Comparison of ENCODE assay signal across 19 cellular contexts in genomic region chr20:50416930-50417329, GRCh38.
DNase-seq lines count a peak whose midpoint lies in the region; ATAC-seq, FAIRE-seq and TF ChIP-seq lines count a peak whose summit lies in the region.
"Had no signal": no experiment of that assay in that cellular context is flagged by ENCODE, and none has a peak within 500 bp of the region (broad histone marks: within the 10 kb centered on the region; RNA-seq: fewer than 3 reads in every experiment).

No MANE protein-coding gene starts in this region.

- H3K9me2 ChIP-seq in MM.1S (replicated peaks; ENCODE audit: insufficient read depth, low read length) = no peaks in the 10 kb centered on the region

- no peak for TF ChIP-seq POLR2A in HepG2 (IDR thresholded peaks at IDR 0.05; ENCODE audit: insufficient read depth in 1 of 2, low read depth in 2 of 2, low read length in 2 of 2)

- TF ChIP-seq RAD21 in HepG2 (CRISPR knock-in tag; IDR thresholded peaks at IDR 0.05) = no peak

- H3K27me3 Mint-ChIP-seq in neural progenitor cell (ENCODE audit: insufficient read depth, low read depth) = peaks cover 18% of the 10 kb centered on the region

- H3K9ac ChIP-seq in HepG2 (ENCODE audit: insufficient read depth, low read depth, low read length) = no peak overlapping the region
- peak overlapping the region; percentile 30 to 85 (median 65) for H3K9ac ChIP-seq in skeletal muscle tissue (ENCODE audit: low read depth in 1 of 3, low read length in 3 of 3)
- H3K9ac ChIP-seq in neural progenitor cell = no peak overlapping the region
- H3K9ac ChIP-seq in MM.1S (ENCODE audit: low read length) = no peak overlapping the region

- H3K36me3 Mint-ChIP-seq in neural progenitor cell = no peaks in the 10 kb centered on the region
- H3K36me3 Mint-ChIP-seq: activated naive CD8-positive, alpha-beta T cell had no signal

- BruUV-seq in HepG2 (replicated peaks; lab: Mats Ljungman, UMichigan) = no TSS peak

- H3K4me2 ChIP-seq in HepG2 (ENCODE audit: low read depth, low read length) = no peak overlapping the region
- no peak overlapping the region for H3K4me2 ChIP-seq in neural progenitor cell
- H3K4me2 ChIP-seq in MM.1S (ENCODE audit: low read depth, low read length) = no peak overlapping the region

- peaks cover 13% of the 10 kb centered on the region for H3K9me3 Mint-ChIP-seq in neural progenitor cell

- peaks cover 5% of the 10 kb centered on the region for H3K4me1 Mint-ChIP-seq in neural progenitor cell

- H3K4me1 ChIP-seq in HepG2 (ENCODE audit: insufficient read depth, low read length) (peaks cover 86% of the 10 kb centered on the region), skeletal muscle tissue (ENCODE audit: control insufficient read depth in 3 of 3, insufficient read depth in 3 of 3, low read length in 3 of 3) (peaks cover 34 to 42% (median 37%) of the 10 kb centered on the region in 3 donors), neural progenitor cell (peaks cover 15% of the 10 kb centered on the region), MM.1S (ENCODE audit: low read length) (no peaks in the 10 kb centered on the region)
- H3K4me1 ChIP-seq: HAP-1 had no signal

- no peak for FAIRE-seq in HepG2 (lab: Jason Lieb, UNC)
- FAIRE-seq: RCC 7860 had no signal

- H3F3A ChIP-seq in neural progenitor cell (ENCODE audit: low read depth) = peaks cover 3% of the 10 kb centered on the region
- no peaks in the 10 kb centered on the region for H3F3A ChIP-seq in MM.1S (ENCODE audit: insufficient read depth, low read length)

- DNase-seq in HepG2 (ENCODE audit: low spot score) (no peak), neural progenitor cell (ENCODE audit: low spot score) (no peak), MM.1S (no peak), amniotic stem cell (lab: John Stamatoyannopoulos, UW) (no peak)
- DNase-seq: Calu3; cortex of kidney; KBM-7; NCI-H1436 treated with DMSO at 0.1 percent for 48 hours; NCI-H526; stimulated activated CD4-positive, alpha-beta T cell treated with anti-CD3 and anti-CD28 coated beads, Interleukin-4, amount 100 ng/mL, for 1 hour; T-helper 17 cell had no signal

- H3K9me3 ChIP-seq in HepG2 (ENCODE audit: low read length) = no peaks in the 10 kb centered on the region
- no peaks in the 10 kb centered on the region for H3K9me3 ChIP-seq in skeletal muscle tissue (ENCODE audit: control insufficient read depth in 3 of 3, low read length in 3 of 3)
- no peaks in the 10 kb centered on the region for H3K9me3 ChIP-seq in neural progenitor cell (ENCODE audit: low read depth)
- H3K9me3 ChIP-seq in MM.1S (replicated peaks; ENCODE audit: insufficient read depth, low read length) = no peaks in the 10 kb centered on the region

- no peaks in the 10 kb centered on the region for H3K79me2 ChIP-seq in HepG2 (ENCODE audit: insufficient read depth, low read length)
- H3K79me2 ChIP-seq in neural progenitor cell (ENCODE audit: low read depth) = no peaks in the 10 kb centered on the region
- H3K79me2 ChIP-seq in MM.1S (ENCODE audit: low read length) = no peaks in the 10 kb centered on the region

- H3K4me3 Mint-ChIP-seq in neural progenitor cell = no peak overlapping the region
- H3K4me3 Mint-ChIP-seq: activated naive CD8-positive, alpha-beta T cell; mesothelial cell of epicardium; T-helper 17 cell had no signal

- no peaks in the 10 kb centered on the region for H4K20me1 ChIP-seq in HepG2 (ENCODE audit: insufficient read depth, low read length)
- no peaks in the 10 kb centered on the region for H4K20me1 ChIP-seq in neural progenitor cell (ENCODE audit: low read depth)
- no peaks in the 10 kb centered on the region for H4K20me1 ChIP-seq in MM.1S (ENCODE audit: insufficient read depth, low read length)

- WGBS in HepG2 (ENCODE audit: low lambda C conversion rate) = 89% methylated on average over 7 of the region's 7 CpGs

- TF ChIP-seq EP300 in HepG2 (IDR thresholded peaks at IDR 0.05; ENCODE audit: low read depth in 2 of 2, low read length in 2 of 2) = no peak
- no peak for TF ChIP-seq EP300 in HepG2 (CRISPR knock-in tag; IDR thresholded peaks at IDR 0.05; ENCODE audit: borderline replicate concordance)

- TF ChIP-seq CTCF in C4-2B (conservative IDR thresholded peaks at IDR 0.05) (no peak), HepG2 (CRISPR knock-in tag; IDR thresholded peaks at IDR 0.05) (no peak), neural progenitor cell (IDR thresholded peaks at IDR 0.05) (no peak), MM.1S (IDR thresholded peaks at IDR 0.05; ENCODE audit: low read length) (no peak)

- H3K36me3 ChIP-seq in HepG2 (replicated peaks in 1 of 2; ENCODE audit: control insufficient read depth in 1 of 2, insufficient read depth in 2 of 2, low read length in 2 of 2) = no peaks in the 10 kb centered on the region
- H3K36me3 ChIP-seq in skeletal muscle tissue (ENCODE audit: control insufficient read depth in 3 of 3, insufficient read depth in 3 of 3, low read length in 3 of 3) = no peaks in the 10 kb centered on the region
- H3K36me3 ChIP-seq in neural progenitor cell = no peaks in the 10 kb centered on the region
- H3K36me3 ChIP-seq in MM.1S (replicated peaks; ENCODE audit: insufficient read depth, low read length) = no peaks in the 10 kb centered on the region
- H3K36me3 ChIP-seq: HAP-1 had no signal

- POLR2A ChIA-PET in HepG2 (lab: Yijun Ruan, JAX) = interaction anchor here (1.0 to 5.9 kb wide), 6 partner anchors 8 to 96 kb away, joined by 3 to 53 read pairs (median 10); no protein-coding TSS in a partner anchor

- no peaks in the 10 kb centered on the region for H3K27me3 ChIP-seq in HepG2 (ENCODE audit: control insufficient read depth in 1 of 2, insufficient read depth in 2 of 2, low read length in 2 of 2)
- H3K27me3 ChIP-seq in skeletal muscle tissue (ENCODE audit: control insufficient read depth in 3 of 3, insufficient read depth in 3 of 3, low read length in 3 of 3) = no peaks in the 10 kb centered on the region
- no peaks in the 10 kb centered on the region for H3K27me3 ChIP-seq in neural progenitor cell
- H3K27me3 ChIP-seq in MM.1S (replicated peaks; ENCODE audit: insufficient read depth, low read length) = peaks cover 77% of the 10 kb centered on the region

- intact Hi-C loops in HepG2 (cut with micrococcal nuclease; ENCODE audit: unreplicated experiment) = no loop called here

- H3K4me3 ChIP-seq in HepG2 (replicated peaks in 1 of 3; ENCODE audit: insufficient read depth in 1 of 3, low read depth in 2 of 3, low read length in 3 of 3) (no peak overlapping the region), skeletal muscle tissue (ENCODE audit: low read length in 3 of 3) (no peak overlapping the region), neural progenitor cell (no peak overlapping the region), MM.1S (ENCODE audit: low read length) (no peak overlapping the region)
- H3K4me3 ChIP-seq: HAP-1 had no signal

- H3K27ac ChIP-seq in C4-2B (peak overlapping the region; percentile 93), angular gyrus (ENCODE audit: low read depth, low read length) (peak overlapping the region; percentile 93), HepG2 (ENCODE audit: extremely low read length, insufficient read depth, low read length) (no peak overlapping the region), skeletal muscle tissue (ENCODE audit: low read depth, low read length) (peak overlapping the region; percentile 94), neural progenitor cell (no peak overlapping the region), MM.1S (ENCODE audit: low read length) (no peak overlapping the region)

- ATAC-seq in HepG2 (no peak), GM18909 (IDR thresholded peaks at IDR 0.05; ENCODE audit: poor library complexity, unreplicated experiment) (no peak)
- ATAC-seq: T-helper 17 cell had no signal

- H2AFZ ChIP-seq in HepG2 (ENCODE audit: low read length) (no peak overlapping the region), neural progenitor cell (replicated peaks) (no peak overlapping the region), MM.1S (ENCODE audit: low read length) (no peak overlapping the region)

- CTCF ChIA-PET in HepG2 (lab: Yijun Ruan, JAX; ENCODE audit: low intra/inter-chr PET ratio, low total read pairs) = no interaction called here

- H3K27ac Mint-ChIP-seq in neural progenitor cell = no peak overlapping the region
- H3K27ac Mint-ChIP-seq: activated naive CD8-positive, alpha-beta T cell; mesothelial cell of epicardium; T-helper 17 cell had no signal

- in situ Hi-C loops in HepG2 (cut with HindIII; ENCODE audit: extremely low pct_ligation_motif_present, low pct_unique_long_range_greater_than_20kb) = no loop called here

TF ChIP-seq in HepG2, 621 proteins besides CTCF, POLR2A, EP300 and RAD21 (continues in another document):
- no peak for TF ChIP-seq ZFX (CRISPR knock-in tag; IDR thresholded peaks at IDR 0.05; ENCODE audit: low read depth)
- no peak for TF ChIP-seq AHR (CRISPR knock-in tag; IDR thresholded peaks at IDR 0.05)
- TF ChIP-seq ZNF550 (CRISPR knock-in tag; IDR thresholded peaks at IDR 0.05; ENCODE audit: borderline replicate concordance) = no peak
- TF ChIP-seq CAMTA2 (CRISPR knock-in tag; IDR thresholded peaks at IDR 0.05; ENCODE audit: borderline replicate concordance) = no peak
- no peak for TF ChIP-seq LBX2 (CRISPR knock-in tag; IDR thresholded peaks at IDR 0.05; ENCODE audit: borderline replicate concordance)
- TF ChIP-seq PREB (CRISPR knock-in tag; IDR thresholded peaks at IDR 0.05) = no peak

Comparison
In these comparisons a context has a peak if more than half of its experiments do, and no peak if none do; other contexts are left out.
1. H3K27ac ChIP-seq: peak in C4-2B (single experiment), angular gyrus (single experiment) and skeletal muscle tissue (single experiment); none in HepG2 (single experiment), neural progenitor cell (single experiment) and MM.1S (single experiment).
2. H3K9ac ChIP-seq: peak in skeletal muscle tissue (3 of 3); none in HepG2 (single experiment), neural progenitor cell (single experiment) and MM.1S (single experiment).